Comparison of ENCODE assay signal across 22 cellular contexts in genomic region chr22:30045001-30045887, GRCh38. TPM values are rescaled to one million over a fixed set of nuclear protein-coding genes. Genes with fewer than 3 reads are reported as not detected.
DNase-seq lines count a peak whose midpoint lies in the region; ATAC-seq, FAIRE-seq and TF ChIP-seq lines count a peak whose summit lies in the region.
"Had no signal": no experiment of that assay in that cellular context is flagged by ENCODE, and none has a peak within 500 bp of the region (broad histone marks: within the 10 kb centered on the region; RNA-seq: fewer than 3 reads in every experiment).

No MANE protein-coding gene starts in this region.

- H3K4me2 ChIP-seq in PC-9: peak overlapping the region; percentile 43
- H3K4me2 ChIP-seq in smooth muscle cell: no peak overlapping the region

- no peak for TF ChIP-seq CTCF in PC-9 (conservative IDR thresholded peaks at IDR 0.05)
- TF ChIP-seq CTCF in smooth muscle cell (IDR thresholded peaks at IDR 0.05; ENCODE audit: borderline replicate concordance, insufficient read depth, poor library complexity, severe bottlenecking): no peak
- no peak for TF ChIP-seq CTCF in stomach (IDR thresholded peaks at IDR 0.05)

- in situ Hi-C loops in HAP-1 (cut with MboI; ENCODE audit: low sequenced_read_pairs): no loop called here

- H4K20me1 ChIP-seq in PC-9 (ENCODE audit: insufficient read depth) (no peaks in the 10 kb centered on the region), smooth muscle cell (ENCODE audit: low read depth) (no peaks in the 10 kb centered on the region)

- no peak for TF ChIP-seq EP300 in stomach (IDR thresholded peaks at IDR 0.05)

- TF ChIP-seq POLR2A in stomach (IDR thresholded peaks at IDR 0.05): no peak

- H3K9me3 ChIP-seq in HAP-1: no peaks in the 10 kb centered on the region
- no peaks in the 10 kb centered on the region for H3K9me3 ChIP-seq in PC-9 (ENCODE audit: insufficient read depth, low read depth)
- no peaks in the 10 kb centered on the region for H3K9me3 ChIP-seq in smooth muscle cell (replicated peaks; ENCODE audit: low read depth)
- H3K9me3 ChIP-seq in small intestine (ENCODE audit: control insufficient read depth, low read depth): no peaks in the 10 kb centered on the region
- H3K9me3 ChIP-seq in stomach: no peaks in the 10 kb centered on the region
- H3K9me3 ChIP-seq: psoas muscle, testis had no signal

- H3K4me1 ChIP-seq in HAP-1 (peaks cover 24% of the 10 kb centered on the region), PC-9 (replicated peaks; ENCODE audit: insufficient read depth) (peaks cover 32% of the 10 kb centered on the region), smooth muscle cell (ENCODE audit: low read depth) (no peaks in the 10 kb centered on the region), small intestine (ENCODE audit: control insufficient read depth in 2 of 2, insufficient read depth in 1 of 2, low read depth in 1 of 2, low read length in 1 of 2) (peaks cover 4 to 5% of the 10 kb centered on the region in 2 donors), stomach (peaks cover 0 to 10% (median 4%) of the 10 kb centered on the region in 4 donors)
- H3K4me1 ChIP-seq: psoas muscle, testis had no signal

- ATAC-seq in GM19452 (IDR thresholded peaks at IDR 0.05; ENCODE audit: unreplicated experiment): no peak
- ATAC-seq: psoas muscle; stimulated activated memory B cell treated with anti-CD40 and anti-IgM and Interleukin-4, amounts not matched to agents 10 μg/mL and 1 μg/mL and 100 μg/mL, for 72 hours had no signal

- H3K79me2 ChIP-seq in PC-9 (ENCODE audit: low read depth) (no peaks in the 10 kb centered on the region), smooth muscle cell (ENCODE audit: low read depth) (no peaks in the 10 kb centered on the region)

- DNase-seq in HAP-1 (ENCODE audit: low spot score in 2 of 2): peak; percentile 67 to 89
- no peak for DNase-seq in PC-9
- peak; percentile 16 for DNase-seq in islet precursor cell
- no peak for DNase-seq in smooth muscle cell (lab: John Stamatoyannopoulos, UW; ENCODE audit: unreplicated experiment)
- DNase-seq in small intestine: no peak
- no peak for DNase-seq in stomach
- DNase-seq: activated CD4-positive, alpha-beta T cell treated with anti-CD3 and anti-CD28 coated beads, Interleukin-2, amount 10 ng/mL, durations not matched to agents 7 days and 5 days; aorta; central memory CD4-positive, alpha-beta T cell; hippocampal formation; NCI-H2081; NCI-H774; psoas muscle; stimulated activated CD4-positive, alpha-beta T cell treated with anti-CD3 and anti-CD28 coated beads, Interleukin-2, amount 100 ng/mL, for 48 hours; testis had no signal

- H3K27ac ChIP-seq in PC-9: peak overlapping the region; percentile 56
- H3K27ac ChIP-seq in smooth muscle cell (ENCODE audit: low read depth): peak overlapping the region; percentile 73
- no peak overlapping the region for H3K27ac ChIP-seq in small intestine (ENCODE audit: low read depth in 1 of 2, low read length in 1 of 2)
- H3K27ac ChIP-seq in stomach: no peak overlapping the region
- H3K27ac ChIP-seq: psoas muscle, testis had no signal

- no peak overlapping the region for H2AFZ ChIP-seq in PC-9
- H2AFZ ChIP-seq in smooth muscle cell (ENCODE audit: low read depth): no peak overlapping the region

- H3K9ac ChIP-seq in smooth muscle cell (ENCODE audit: low read depth): peak overlapping the region; percentile 57

- CTCF ChIA-PET in PC-9 (lab: Charles Lee): interaction anchor here (0.6 kb wide), 2 partner anchors 230 to 422 kb away, joined by 4 to 10 read pairs; no protein-coding TSS in a partner anchor

- no TSS peak for BruUV-seq in PC-9 (replicated peaks; lab: Mats Ljungman, UMichigan)

- POLR2A ChIA-PET in PC-9 (lab: Charles Lee; ENCODE audit: unreplicated experiment): no interaction called here

- H3K36me3 ChIP-seq in HAP-1 (replicated peaks) (no peaks in the 10 kb centered on the region), PC-9 (ENCODE audit: low read depth) (no peaks in the 10 kb centered on the region), smooth muscle cell (ENCODE audit: low read depth) (no peaks in the 10 kb centered on the region), small intestine (ENCODE audit: control insufficient read depth in 2 of 2, insufficient read depth in 2 of 2, low read length in 2 of 2) (no peaks in the 10 kb centered on the region), stomach (no peaks in the 10 kb centered on the region)

- H3K27me3 ChIP-seq in HAP-1 (ENCODE audit: low read depth) (no peaks in the 10 kb centered on the region), PC-9 (ENCODE audit: insufficient read depth, low read depth) (no peaks in the 10 kb centered on the region), smooth muscle cell (ENCODE audit: low read depth) (no peaks in the 10 kb centered on the region), small intestine (ENCODE audit: control insufficient read depth in 2 of 2, insufficient read depth in 2 of 2, low read length in 2 of 2) (no peaks in the 10 kb centered on the region), stomach (no peaks in the 10 kb centered on the region)
- H3K27me3 ChIP-seq: testis had no signal

- FAIRE-seq in small intestine (lab: Jason Lieb, UNC): no peak
- FAIRE-seq: frontal cortex, GM12892 had no signal

- no peaks in the 10 kb centered on the region for H3K9me2 ChIP-seq in PC-9 (ENCODE audit: insufficient read depth)

- peaks cover 23% of the 10 kb centered on the region; the same call in 1 of the 2 replicates for H3F3A ChIP-seq in PC-9 (ENCODE audit: insufficient read depth, low read depth)
- peaks cover 4% of the 10 kb centered on the region for H3F3A ChIP-seq in smooth muscle cell (ENCODE audit: low read depth)

- 89% methylated on average over 7 of the region's 7 CpGs for WGBS in smooth muscle cell (ENCODE audit: low lambda C conversion rate)
- WGBS in small intestine, 3 donors: 75 to 81% (median 76%) methylated on average over 7 of the region's 7 CpGs
- WGBS in stomach, 5 donors: 75 to 80% (median 79%) methylated on average over 6 to 7 of the region's 7 CpGs

- intact Hi-C loops in PC-9 (cut with micrococcal nuclease; ENCODE audit: unreplicated experiment): no loop called here
- intact Hi-C loops in stomach (cut with DNase I; ENCODE audit: low total_unique reads): no loop called here

- H3K4me3 ChIP-seq in HAP-1 (no peak overlapping the region), PC-9 (no peak overlapping the region), smooth muscle cell (no peak overlapping the region), small intestine (ENCODE audit: low read depth in 1 of 2, low read length in 2 of 2) (no peak overlapping the region), stomach (no peak overlapping the region)
- H3K4me3 ChIP-seq: psoas muscle, testis had no signal

RNA-seq across cellular contexts. Expression of gene HORMAD2, which starts 35.0 kb away (rescaled TPM):
- total RNA-seq in PC-9 (2021) (0.20 TPM in 1 of 2 replicates, not detected in the other), smooth muscle cell (1.4 TPM in 1 of 2 replicates, not detected in the other), stomach (not detected)
- polyA plus RNA-seq in smooth muscle cell (not detected in 2 replicates), small intestine (not detected), stomach (not detected)
- total RNA-seq: activated CD4-positive, alpha-beta T cell treated with anti-CD3 and anti-CD28 coated beads, Interleukin-2, amount 10 ng/mL, durations not matched to agents 7 days and 5 days; aorta; CD4-positive, CD25-positive, alpha-beta regulatory T cell; dermis microvascular lymphatic vessel endothelial cell; lower leg skin; psoas muscle had no signal
- polyA plus RNA-seq: aorta; CD4-positive, CD25-positive, alpha-beta regulatory T cell; psoas muscle had no signal

Comparison
In these comparisons a context has a peak if more than half of its experiments do, and no peak if none do; other contexts are left out.
1. DNase-seq: peak in HAP-1 (2 of 2) and islet precursor cell (single experiment); none in PC-9 (0 of 2), smooth muscle cell (single experiment), small intestine (single experiment) and stomach (single experiment).
2. H3K27ac ChIP-seq: peak in PC-9 (single experiment) and smooth muscle cell (single experiment); none in small intestine (0 of 2) and stomach (0 of 5).